Comparison of ENCODE assay signal across 16 cellular contexts in genomic region chr19:19566306-19566705, GRCh38. TPM values are rescaled to one million over a fixed set of nuclear protein-coding genes. Genes with fewer than 3 reads are reported as not detected.
A peak's percentile ranks its signal among the peaks of the same experiment; 100 is the strongest.
DNase-seq lines count a peak whose midpoint lies in the region; FAIRE-seq and TF ChIP-seq lines count a peak whose summit lies in the region.
"Had no signal": no experiment of that assay in that cellular context is flagged by ENCODE, and none has a peak within 500 bp of the region (broad histone marks: within the 10 kb centered on the region; RNA-seq: fewer than 3 reads in every experiment).

No MANE protein-coding gene starts in this region.

- CTCF ChIA-PET in RWPE1 (lab: Yijun Ruan, JAX) = interaction anchor here (1.4 kb wide), 1 partner anchor 12 kb away, joined by 6 read pairs; no protein-coding TSS in a partner anchor
- CTCF ChIA-PET in SK-N-SH (lab: Yijun Ruan, JAX) = interaction anchor here (1.3 kb wide), 1 partner anchor 14 kb away, joined by 3 read pairs; no protein-coding TSS in a partner anchor

- TF ChIP-seq RAD21 in SK-N-SH (IDR thresholded peaks at IDR 0.05; ENCODE audit: low read length) = no peak

- H3K9me3 ChIP-seq in small intestine (ENCODE audit: control insufficient read depth, low read depth) (no peaks in the 10 kb centered on the region), SK-N-SH (no peaks in the 10 kb centered on the region)
- H3K9me3 ChIP-seq: Caco-2, HAP-1, SJCRH30 had no signal

- no peaks in the 10 kb centered on the region for H4K20me1 ChIP-seq in SK-N-SH (ENCODE audit: insufficient read depth)

- H3K27me3 ChIP-seq in small intestine (ENCODE audit: control insufficient read depth in 2 of 2, insufficient read depth in 2 of 2, low read length in 2 of 2) = no peaks in the 10 kb centered on the region
- no peaks in the 10 kb centered on the region for H3K27me3 ChIP-seq in SK-N-SH (ENCODE audit: insufficient read depth)
- H3K27me3 ChIP-seq: SJCRH30 had no signal

- no peak overlapping the region for H3K4me3 ChIP-seq in small intestine (ENCODE audit: low read depth in 1 of 2, low read length in 2 of 2)
- no peak overlapping the region for H3K4me3 ChIP-seq in SK-N-SH (ENCODE audit: low read depth in 2 of 2, low read length in 1 of 2)
- H3K4me3 ChIP-seq: HAP-1, SJCRH30 had no signal

- TF ChIP-seq CTCF in RWPE1 (conservative IDR thresholded peaks at IDR 0.05; ENCODE audit: low read depth) (no peak), SK-N-SH (IDR thresholded peaks at IDR 0.05) (no peak)

- 26 to 65% (median 34%) methylated on average over 7 of the region's 7 CpGs for WGBS in small intestine, 3 donors
- WGBS in SK-N-SH (ENCODE audit: low lambda C conversion rate) = 91% methylated on average over 7 of the region's 7 CpGs

- TF ChIP-seq EP300 in SK-N-SH (IDR thresholded peaks at IDR 0.05; ENCODE audit: borderline replicate concordance in 1 of 2, low read depth in 1 of 2, low read length in 1 of 2) = no peak

- H3K4me2 ChIP-seq in SK-N-SH = no peak overlapping the region

- H3K79me2 ChIP-seq in SK-N-SH (ENCODE audit: insufficient read depth) = no peaks in the 10 kb centered on the region

- no peaks in the 10 kb centered on the region for H3F3A ChIP-seq in SK-N-SH (replicated peaks; ENCODE audit: insufficient read depth)

- DNase-seq in HCEC 1CT (peak; percentile 37), RWPE1 (ENCODE audit: low spot score) (no peak), glomerular visceral epithelial cell (ENCODE audit: extremely low spot score) (peak; percentile 29), small intestine (peak; percentile 37), NCI-H1092 treated with DMSO at 0.1 percent for 48 hours (lab: John Stamatoyannopoulos, UW) (no peak), NCI-H748 (lab: John Stamatoyannopoulos, UW; ENCODE audit: unreplicated experiment) (no peak), SK-N-SH (no peak)
- DNase-seq: Caco-2; CD4-positive, CD25-positive, alpha-beta regulatory T cell; NCI-H1417; NCI-H1930; NCI-H446 treated with DMSO at 0.1 percent for 48 hours; NCI-H748 treated with DMSO at 0.1 percent for 48 hours; SJCRH30 had no signal

- H2AFZ ChIP-seq in SK-N-SH (ENCODE audit: low read depth) = no peak overlapping the region

- POLR2A ChIA-PET in RWPE1 (lab: Yijun Ruan, JAX; ENCODE audit: low non-redundant PET) = no interaction called here
- POLR2A ChIA-PET in SK-N-SH (lab: Yijun Ruan, JAX) = no interaction called here

- no peaks in the 10 kb centered on the region for H3K36me3 ChIP-seq in small intestine (ENCODE audit: control insufficient read depth in 2 of 2, insufficient read depth in 2 of 2, low read length in 2 of 2)
- no peaks in the 10 kb centered on the region for H3K36me3 ChIP-seq in SK-N-SH (replicated peaks in 1 of 2; ENCODE audit: control insufficient read depth in 1 of 2, insufficient read depth in 2 of 2, low read length in 1 of 2)
- H3K36me3 ChIP-seq: SJCRH30 had no signal

- H3K9me2 ChIP-seq in SK-N-SH = no peaks in the 10 kb centered on the region

- H3K27ac ChIP-seq in RWPE1 = peak overlapping the region; percentile 0; the same call in 1 of the 2 replicates
- no peak overlapping the region for H3K27ac ChIP-seq in small intestine (ENCODE audit: low read depth in 1 of 2, low read length in 1 of 2)
- H3K27ac ChIP-seq in SK-N-SH (ENCODE audit: low read depth in 2 of 2, low read length in 1 of 2) = no peak overlapping the region
- H3K27ac ChIP-seq: SJCRH30 had no signal

- FAIRE-seq in small intestine (lab: Jason Lieb, UNC) = no peak
- FAIRE-seq: G401.6 had no signal

- H3K4me1 ChIP-seq in small intestine (ENCODE audit: control insufficient read depth in 2 of 2, insufficient read depth in 1 of 2, low read depth in 1 of 2, low read length in 1 of 2) (no peaks in the 10 kb centered on the region), SK-N-SH (ENCODE audit: control insufficient read depth in 1 of 2, insufficient read depth in 2 of 2, low read depth in 1 of 2, low read length in 1 of 2) (no peaks in the 10 kb centered on the region; a peak in 1 of 4 replicates)
- H3K4me1 ChIP-seq: HAP-1, SJCRH30 had no signal

- H3K9ac ChIP-seq in SK-N-SH = no peak overlapping the region

TF ChIP-seq in SK-N-SH, 30 proteins besides CTCF, POLR2A, EP300 and RAD21:
- TF ChIP-seq FOXJ3 (CRISPR knock-in tag; IDR thresholded peaks at IDR 0.05) (no peak), RXRA (IDR thresholded peaks at IDR 0.05; ENCODE audit: borderline replicate concordance, low read depth) (no peak), POLR2AphosphoS5 (IDR thresholded peaks at IDR 0.05; ENCODE audit: low read depth, low read length) (no peak), JUND (IDR thresholded peaks at IDR 0.05) (no peak), MXI1 (IDR thresholded peaks at IDR 0.05; ENCODE audit: low read depth, low read length) (no peak), IRF3 (IDR thresholded peaks at IDR 0.05; ENCODE audit: low read depth, low read length) (no peak), TEAD4 (IDR thresholded peaks at IDR 0.05; ENCODE audit: borderline replicate concordance, insufficient read depth) (no peak), SMC3 (IDR thresholded peaks at IDR 0.05; ENCODE audit: low read depth, low read length) (no peak), MEF2A (IDR thresholded peaks at IDR 0.05; ENCODE audit: borderline replicate concordance, low read depth) (no peak), RFX5 (IDR thresholded peaks at IDR 0.05; ENCODE audit: low read length) (no peak), GABPA (IDR thresholded peaks at IDR 0.05; ENCODE audit: low read depth) (no peak), SIN3A (IDR thresholded peaks at IDR 0.05; ENCODE audit: borderline replicate concordance, low read depth, low read length) (no peak), USF1 (IDR thresholded peaks at IDR 0.05; ENCODE audit: borderline replicate concordance, low read depth) (no peak), FOXM1 (IDR thresholded peaks at IDR 0.05; ENCODE audit: low read depth) (no peak), TCF12 (IDR thresholded peaks at IDR 0.05) (no peak), RCOR1 (IDR thresholded peaks at IDR 0.05; ENCODE audit: low read length) (no peak)

RNA-seq across cellular contexts. Expression of gene CILP2, which starts 28.2 kb away (rescaled TPM):
- under 1 TPM in 1 of 3 donors, not detected in 2; 0.09 TPM for polyA plus RNA-seq in small intestine
- polyA plus RNA-seq in SK-N-SH (2012; rRNA removed) = 0.96 and 1.9 TPM in 2 replicates
- polyA plus RNA-seq in SK-N-SH (2012; cell fraction: cytosol; rRNA removed) = 0.54 and 0.87 TPM in 2 replicates
- polyA plus RNA-seq in SK-N-SH (2012; cell fraction: nucleus; rRNA removed) = 3.1 and 3.9 TPM in 2 replicates

RNA-seq across cellular contexts. Expression of gene YJEFN3, which starts 37.6 kb away (rescaled TPM):
- polyA plus RNA-seq in small intestine = 10 to 100 TPM; 11.2 to 44.1 (median 23.8) TPM
- polyA plus RNA-seq in SK-N-SH (2012; rRNA removed) = 7.2 and 7.5 TPM in 2 replicates
- polyA plus RNA-seq in SK-N-SH (2012; cell fraction: cytosol; rRNA removed) = 0.84 and 0.97 TPM in 2 replicates
- 66.2 and 111 TPM in 2 replicates for polyA plus RNA-seq in SK-N-SH (2012; cell fraction: nucleus; rRNA removed)
- polyA plus RNA-seq: CD4-positive, CD25-positive, alpha-beta regulatory T cell had no signal

RNA-seq across cellular contexts. Expression of gene NDUFA13, which starts 50.3 kb away (rescaled TPM):
- 100 to 1,000 TPM; 337 to 344 (median 341) TPM for polyA plus RNA-seq in small intestine
- polyA plus RNA-seq in SK-N-SH (2012; rRNA removed) = 1,643 and 1,828 TPM in 2 replicates
- 1,527 and 1,826 TPM in 2 replicates for polyA plus RNA-seq in SK-N-SH (2012; cell fraction: cytosol; rRNA removed)
- polyA plus RNA-seq in SK-N-SH (2012; cell fraction: nucleus; rRNA removed) = 640 and 822 TPM in 2 replicates

RNA-seq across cellular contexts. Expression of gene TSSK6, which starts 51.0 kb away (rescaled TPM):
- polyA plus RNA-seq in small intestine (1 to 10 TPM; 1.9 to 3.4 (median 2.0) TPM), SK-N-SH (2012; rRNA removed) (2.3 and 3.1 TPM in 2 replicates)
- polyA plus RNA-seq in SK-N-SH (2012; cell fraction: cytosol; rRNA removed) = 0.98 and 1.6 TPM in 2 replicates
- 3.3 and 4.1 TPM in 2 replicates for polyA plus RNA-seq in SK-N-SH (2012; cell fraction: nucleus; rRNA removed)

RNA-seq across cellular contexts. Expression of gene PBX4, which starts 52.2 kb away (rescaled TPM):
- polyA plus RNA-seq in small intestine (1 to 10 TPM in 2 of 3 donors, under 1 TPM in 1; 0.89 to 2.5 (median 1.9) TPM), SK-N-SH (2012; rRNA removed) (5.1 and 6.4 TPM in 2 replicates)
- 1.7 and 2.7 TPM in 2 replicates for polyA plus RNA-seq in SK-N-SH (2012; cell fraction: cytosol; rRNA removed)
- 22.9 and 27.6 TPM in 2 replicates for polyA plus RNA-seq in SK-N-SH (2012; cell fraction: nucleus; rRNA removed)

Comparison
In these comparisons a context has a peak if more than half of its experiments do, and no peak if none do; other contexts are left out.
1. DNase-seq: peak in HCEC 1CT (single experiment), glomerular visceral epithelial cell (single experiment) and small intestine (single experiment); none in RWPE1 (single experiment), NCI-H1092 treated with DMSO at 0.1 percent for 48 hours (single experiment), NCI-H748 (single experiment) and SK-N-SH (single experiment).